ENCODE assay signal across 19 cellular contexts in genomic region chr6:125222531-125223455, GRCh38.
DNase-seq lines count a peak whose midpoint lies in the region; ATAC-seq and TF ChIP-seq lines count a peak whose summit lies in the region.
"Had no signal": no experiment of that assay in that cellular context is flagged by ENCODE, and none has a peak within 500 bp of the region (broad histone marks: within the 10 kb centered on the region; RNA-seq: fewer than 3 reads in every experiment).

No MANE protein-coding gene starts in this region.

- H3K36me3 Mint-ChIP-seq in nephron (ENCODE audit: low read depth) (no peaks in the 10 kb centered on the region), type B pancreatic cell (peaks cover 6% of the 10 kb centered on the region)
- H3K36me3 Mint-ChIP-seq in activated naive CD8-positive, alpha-beta T cell treated with anti-CD3 and anti-CD28 coated beads, Interleukin-2, amount 50 U/mL, for 24 hours (ENCODE audit: low read depth), result no peaks in the 10 kb centered on the region
- H3K36me3 Mint-ChIP-seq: activated naive CD4-positive, alpha-beta T cell treated with anti-CD3 and anti-CD28 coated beads, Interleukin-2, amount 50 U/mL, for 72 hours had no signal

- peak overlapping the region; percentile 43 to 57 for H3K27ac ChIP-seq in right atrium auricular region
- peak overlapping the region; percentile 80 to 85 for H3K27ac ChIP-seq in coronary artery
- H3K27ac ChIP-seq: BLaER1, foreskin keratinocyte, HL-60 had no signal

- H3K27me3 Mint-ChIP-seq in nephron (ENCODE audit: low read depth), result no peaks in the 10 kb centered on the region
- no peaks in the 10 kb centered on the region for H3K27me3 Mint-ChIP-seq in type B pancreatic cell
- H3K27me3 Mint-ChIP-seq in activated naive CD8-positive, alpha-beta T cell treated with anti-CD3 and anti-CD28 coated beads, Interleukin-2, amount 50 U/mL, for 24 hours, result peaks cover 9% of the 10 kb centered on the region

- peak overlapping the region in 1 of 3 experiments; percentile 26 for H3K4me3 Mint-ChIP-seq in nephron
- peak overlapping the region; percentile 50 for H3K4me3 Mint-ChIP-seq in type B pancreatic cell
- no peak overlapping the region for H3K4me3 Mint-ChIP-seq in activated naive CD8-positive, alpha-beta T cell treated with anti-CD3 and anti-CD28 coated beads, Interleukin-2, amount 50 U/mL, for 24 hours
- H3K4me3 Mint-ChIP-seq: H9 had no signal

- H3K4me1 Mint-ChIP-seq in nephron (peaks cover 33% of the 10 kb centered on the region), type B pancreatic cell (ENCODE audit: unreplicated experiment) (peaks cover 45% of the 10 kb centered on the region)
- H3K4me1 Mint-ChIP-seq in activated naive CD8-positive, alpha-beta T cell treated with anti-CD3 and anti-CD28 coated beads, Interleukin-2, amount 50 U/mL, for 24 hours, result no peaks in the 10 kb centered on the region

- no peaks in the 10 kb centered on the region for H3K9me3 Mint-ChIP-seq in nephron
- H3K9me3 Mint-ChIP-seq in type B pancreatic cell, result no peaks in the 10 kb centered on the region
- H3K9me3 Mint-ChIP-seq in activated naive CD8-positive, alpha-beta T cell treated with anti-CD3 and anti-CD28 coated beads, Interleukin-2, amount 50 U/mL, for 24 hours, result no peaks in the 10 kb centered on the region
- H3K9me3 Mint-ChIP-seq: activated naive CD4-positive, alpha-beta T cell treated with anti-CD3 and anti-CD28 coated beads, Interleukin-2, amount 50 U/mL, for 72 hours; H9 had no signal

- H3K36me3 ChIP-seq in right atrium auricular region, result no peaks in the 10 kb centered on the region
- H3K36me3 ChIP-seq: BLaER1 had no signal

- ATAC-seq in left ventricle myocardium superior (no peak), HG02642 (IDR thresholded peaks at IDR 0.05; ENCODE audit: poor library complexity, unreplicated experiment) (no peak)
- ATAC-seq in activated naive CD8-positive, alpha-beta T cell treated with anti-CD3 and anti-CD28 coated beads, Interleukin-2, amount 50 U/mL, for 24 hours, result no peak
- ATAC-seq: activated naive CD4-positive, alpha-beta T cell treated with anti-CD3 and anti-CD28 coated beads, Interleukin-2, amount 50 U/mL, for 72 hours; body of pancreas; foreskin keratinocyte had no signal

- H3K9me3 ChIP-seq in right atrium auricular region, result no peaks in the 10 kb centered on the region
- H3K9me3 ChIP-seq: BLaER1, body of pancreas had no signal

- H3K27ac Mint-ChIP-seq in nephron (peak overlapping the region; percentile 52 to 84 (median 69)), type B pancreatic cell (peak overlapping the region; percentile 62)
- H3K27ac Mint-ChIP-seq in activated naive CD8-positive, alpha-beta T cell treated with anti-CD3 and anti-CD28 coated beads, Interleukin-2, amount 50 U/mL, for 24 hours, result no peak overlapping the region
- H3K27ac Mint-ChIP-seq: activated naive CD4-positive, alpha-beta T cell treated with anti-CD3 and anti-CD28 coated beads, Interleukin-2, amount 50 U/mL, for 72 hours had no signal

- H3K4me1 ChIP-seq in right atrium auricular region, result peaks cover 0 to 44% of the 10 kb centered on the region in 2 donors
- H3K4me1 ChIP-seq: BLaER1, foreskin keratinocyte had no signal

- TF ChIP-seq CTCF in right atrium auricular region (IDR thresholded peaks at IDR 0.05), result no peak
- TF ChIP-seq CTCF in coronary artery (IDR thresholded peaks at IDR 0.05), result no peak
- no peak for TF ChIP-seq CTCF in nephron (IDR thresholded peaks at IDR 0.05; ENCODE audit: unreplicated experiment in 3 of 3)
- no peak for TF ChIP-seq CTCF in type B pancreatic cell (conservative IDR thresholded peaks at IDR 0.05)

- intact Hi-C loops in left ventricle myocardium superior (cut with micrococcal nuclease), result no loop called here

- H3K27me3 ChIP-seq in right atrium auricular region, result no peaks in the 10 kb centered on the region
- H3K27me3 ChIP-seq: BLaER1, body of pancreas, foreskin keratinocyte had no signal

- DNase-seq in right atrium auricular region (ENCODE audit: low spot score) (no peak), left ventricle myocardium superior (no peak), coronary artery (ENCODE audit: low spot score) (no peak), type B pancreatic cell (ENCODE audit: extremely low spot score, unreplicated experiment) (no peak), GM19238 (ENCODE audit: insufficient read length, low spot score) (no peak)
- no peak for DNase-seq in activated naive CD8-positive, alpha-beta T cell treated with anti-CD3 and anti-CD28 coated beads, Interleukin-2, amount 50 U/mL, for 24 hours
- DNase-seq: activated CD4-positive, alpha-beta T cell treated with anti-CD3 and anti-CD28 coated beads for 4 hours; body of pancreas; foreskin keratinocyte; H9; midbrain; NCI-H1417 treated with DMSO at 0.1 percent for 48 hours; NCI-H2171; NCI-H69 had no signal

- H3K4me3 ChIP-seq in right atrium auricular region, result no peak overlapping the region
- H3K4me3 ChIP-seq in coronary artery, result no peak overlapping the region
- H3K4me3 ChIP-seq: BLaER1, body of pancreas had no signal
